In genomic region chr10:75950307-75950706, GRCh38 we compare ENCODE assay signal across 3 cellular contexts.
A peak's percentile ranks its signal among the peaks of the same experiment; 100 is the strongest.
TF ChIP-seq lines count a peak whose summit lies in the region.

No MANE protein-coding gene starts in this region.

TF ChIP-seq in A549, 52 proteins besides CTCF, POLR2A, EP300 and RAD21:
- TF ChIP-seq FOSL2 (IDR thresholded peaks at IDR 0.05) (no peak), FOSL2 (CRISPR knock-in tag; IDR thresholded peaks at IDR 0.05) (no peak), MAFK (IDR thresholded peaks at IDR 0.05; ENCODE audit: partially characterized antibody) (peak; percentile 15)

TF ChIP-seq in IMR-90, 13 proteins besides CTCF, POLR2A, EP300 and RAD21:
- TF ChIP-seq MXI1 (IDR thresholded peaks at IDR 0.05; ENCODE audit: borderline replicate concordance, low read depth, low read length) (no peak), NFE2L2 (IDR thresholded peaks at IDR 0.05; ENCODE audit: low read depth, low read length) (no peak), RFX5 (IDR thresholded peaks at IDR 0.05; ENCODE audit: low read depth, low read length) (no peak), MAFK (IDR thresholded peaks at IDR 0.05; ENCODE audit: low read depth, low read length) (0 out of 2 replicates have a peak, but pooled peaks have one; percentile 16), CEBPB (IDR thresholded peaks at IDR 0.05; ENCODE audit: low read depth, low read length) (no peak)
TF ChIP-seq in IMR-90: peak in this region for 1.

TF ChIP-seq in H1, 55 proteins besides CTCF, POLR2A, EP300 and RAD21:
- TF ChIP-seq MAFK (IDR thresholded peaks at IDR 0.05; ENCODE audit: low read depth, low read length), result 0 out of 2 replicates have a peak, but pooled peaks have one; percentile 18
- TF ChIP-seq, protein P1, sequence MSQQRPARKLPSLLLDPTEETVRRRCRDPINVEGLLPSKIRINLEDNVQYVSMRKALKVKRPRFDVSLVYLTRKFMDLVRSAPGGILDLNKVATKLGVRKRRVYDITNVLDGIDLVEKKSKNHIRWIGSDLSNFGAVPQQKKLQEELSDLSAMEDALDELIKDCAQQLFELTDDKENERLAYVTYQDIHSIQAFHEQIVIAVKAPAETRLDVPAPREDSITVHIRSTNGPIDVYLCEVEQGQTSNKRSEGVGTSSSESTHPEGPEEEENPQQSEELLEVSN (IDR thresholded peaks at IDR 0.05), result no peak
- no peak for TF ChIP-seq SP1 (IDR thresholded peaks at IDR 0.05; ENCODE audit: low read depth, low read length)
